In the genomic region with DNA sequence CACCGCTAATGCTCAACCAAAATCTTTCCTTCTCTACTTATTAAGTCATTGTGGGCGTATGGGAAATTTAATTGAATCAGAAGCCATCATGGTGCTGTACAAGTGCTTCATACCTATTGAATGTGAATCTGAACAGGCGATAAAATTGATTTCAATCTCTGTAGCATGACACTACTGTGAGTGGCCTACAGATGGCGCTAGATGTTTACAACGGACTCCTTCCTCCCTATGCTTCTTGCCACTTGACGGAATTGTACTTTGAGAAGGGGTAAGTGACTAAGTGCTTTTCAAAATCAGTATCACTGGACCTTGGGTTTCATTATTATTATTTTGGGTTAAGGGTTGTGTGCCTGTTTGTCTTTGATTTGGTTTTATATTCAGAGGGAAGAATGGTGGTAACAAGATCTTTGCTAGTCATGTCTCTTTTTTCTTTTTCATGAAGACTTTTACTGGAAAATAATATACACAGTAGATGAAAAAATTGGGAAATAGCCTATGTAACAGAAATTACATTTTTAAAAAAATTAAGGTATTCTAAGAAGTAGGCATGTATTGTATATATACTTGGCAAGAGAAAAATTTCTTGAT, we compare ENCODE assay signal across 8 cellular contexts. TPM values are rescaled to one million over a fixed set of nuclear protein-coding genes. Genes with fewer than 3 reads are reported as not detected.
DNase-seq lines count a peak whose midpoint lies in the region; ATAC-seq and TF ChIP-seq lines count a peak whose summit lies in the region.

No MANE protein-coding gene starts in this region.

- no peaks in the 10 kb centered on the region for H3K4me1 Mint-ChIP-seq in activated naive CD4-positive, alpha-beta T cell treated with anti-CD3 and anti-CD28 coated beads, Interleukin-2, amount 10 ng/mL, durations not matched to agents 7 days and 5 days

- in situ Hi-C loops in HAP-1 (cut with MboI; ENCODE audit: low sequenced_read_pairs) = no loop called here

- no peaks in the 10 kb centered on the region for H3K36me3 Mint-ChIP-seq in activated naive CD4-positive, alpha-beta T cell treated with anti-CD3 and anti-CD28 coated beads, Interleukin-2, amount 10 ng/mL, durations not matched to agents 7 days and 5 days

- H3K4me3 Mint-ChIP-seq in activated naive CD4-positive, alpha-beta T cell treated with anti-CD3 and anti-CD28 coated beads, Interleukin-2, amount 10 ng/mL, durations not matched to agents 7 days and 5 days = no peak overlapping the region

- H3K4me1 ChIP-seq in HAP-1 (no peaks in the 10 kb centered on the region), SK-N-SH (ENCODE audit: control insufficient read depth in 1 of 2, insufficient read depth in 2 of 2, low read depth in 1 of 2, low read length in 1 of 2) (no peaks in the 10 kb centered on the region)

- DNase-seq in DMS53 treated with DMSO at 0.1 percent for 48 hours (lab: John Stamatoyannopoulos, UW; ENCODE audit: unreplicated experiment) (peak; percentile 53), HAP-1 (ENCODE audit: low spot score in 2 of 2) (peak; percentile 71 to 81), NCI-H1092 (lab: John Stamatoyannopoulos, UW) (peak; percentile 43), SK-N-SH (peak; percentile 62), Right ventricle myocardium superior (no peak), retinal pigment epithelial cell (ENCODE audit: low read depth) (peak; percentile 21)
- peak; percentile 76 for DNase-seq in activated naive CD4-positive, alpha-beta T cell treated with anti-CD3 and anti-CD28 coated beads, Interleukin-2, amount 10 ng/mL, durations not matched to agents 7 days and 5 days

- WGBS in SK-N-SH (ENCODE audit: low lambda C conversion rate) = 13% methylated on average over 6 of the region's 6 CpGs

- H3K4me2 ChIP-seq in SK-N-SH = no peak overlapping the region

- H4K20me1 ChIP-seq in SK-N-SH (ENCODE audit: insufficient read depth) = no peaks in the 10 kb centered on the region

- intact Hi-C loops in Right ventricle myocardium superior (cut with DNase I) = loop anchor here (5.0 kb wide), 1 partner anchor 45 kb away; no protein-coding TSS in a partner anchor

- TF ChIP-seq EP300 in SK-N-SH (IDR thresholded peaks at IDR 0.05; ENCODE audit: borderline replicate concordance in 1 of 2, low read depth in 1 of 2, low read length in 1 of 2) = no peak

- CTCF ChIA-PET in SK-N-SH (lab: Yijun Ruan, JAX) = interaction anchor here (0.7 to 19.3 kb wide), 16 partner anchors 10 to 318 kb away, joined by 3 to 383 read pairs (median 4); partner anchors contain the start of gene CPNE4
- CTCF ChIA-PET in activated naive CD4-positive, alpha-beta T cell treated with anti-CD3 and anti-CD28 coated beads, Interleukin-2, amount 10 ng/mL, durations not matched to agents 7 days and 5 days (lab: Charles Lee) = interaction anchor here (0.6 to 8.0 kb wide), 5 partner anchors 10 to 289 kb away, joined by 3 to 61 read pairs (median 5); no protein-coding TSS in a partner anchor

- H3K9ac ChIP-seq in SK-N-SH = no peak overlapping the region

- TF ChIP-seq CTCF in SK-N-SH (IDR thresholded peaks at IDR 0.05) (peak; percentile 93), retinal pigment epithelial cell (conservative IDR thresholded peaks at IDR 0.05; ENCODE audit: low read depth, low read length) (peak; percentile 92)

- H3K79me2 ChIP-seq in SK-N-SH (ENCODE audit: insufficient read depth) = no peaks in the 10 kb centered on the region

- H3K4me3 ChIP-seq in HAP-1 (no peak overlapping the region), SK-N-SH (ENCODE audit: low read depth in 2 of 2, low read length in 1 of 2) (no peak overlapping the region; a peak in 1 of 4 replicates), retinal pigment epithelial cell (ENCODE audit: low read length) (no peak overlapping the region)

- POLR2A ChIA-PET in SK-N-SH (lab: Yijun Ruan, JAX) = no interaction called here

- H3K9me2 ChIP-seq in SK-N-SH = no peaks in the 10 kb centered on the region

- H3K27me3 ChIP-seq in HAP-1 (ENCODE audit: low read depth) (no peaks in the 10 kb centered on the region), SK-N-SH (ENCODE audit: insufficient read depth) (no peaks in the 10 kb centered on the region)

- H3K27ac Mint-ChIP-seq in activated naive CD4-positive, alpha-beta T cell treated with anti-CD3 and anti-CD28 coated beads, Interleukin-2, amount 10 ng/mL, durations not matched to agents 7 days and 5 days = no peak overlapping the region

- TF ChIP-seq RAD21 in SK-N-SH (IDR thresholded peaks at IDR 0.05; ENCODE audit: low read length) = peak; percentile 94

- H3K9me3 Mint-ChIP-seq in activated naive CD4-positive, alpha-beta T cell treated with anti-CD3 and anti-CD28 coated beads, Interleukin-2, amount 10 ng/mL, durations not matched to agents 7 days and 5 days = no peaks in the 10 kb centered on the region

- no peaks in the 10 kb centered on the region for H3F3A ChIP-seq in SK-N-SH (replicated peaks; ENCODE audit: insufficient read depth)

- H2AFZ ChIP-seq in SK-N-SH (ENCODE audit: low read depth) = no peak overlapping the region

- H3K9me3 ChIP-seq in HAP-1 (no peaks in the 10 kb centered on the region), SK-N-SH (no peaks in the 10 kb centered on the region)

- ATAC-seq in Right ventricle myocardium superior (ENCODE audit: poor library complexity) (peak; percentile 81), HG03460 (IDR thresholded peaks at IDR 0.05; ENCODE audit: unreplicated experiment) (no peak)

- no peak overlapping the region for H3K27ac ChIP-seq in SK-N-SH (ENCODE audit: low read depth in 2 of 2, low read length in 1 of 2)

- no peaks in the 10 kb centered on the region for H3K36me3 ChIP-seq in HAP-1 (replicated peaks)
- H3K36me3 ChIP-seq in SK-N-SH (replicated peaks in 1 of 2; ENCODE audit: control insufficient read depth in 1 of 2, insufficient read depth in 2 of 2, low read length in 1 of 2) = no peaks in the 10 kb centered on the region

- H3K27me3 Mint-ChIP-seq in activated naive CD4-positive, alpha-beta T cell treated with anti-CD3 and anti-CD28 coated beads, Interleukin-2, amount 10 ng/mL, durations not matched to agents 7 days and 5 days = peaks cover 12% of the 10 kb centered on the region

TF ChIP-seq in SK-N-SH, 30 proteins besides CTCF, POLR2A, EP300 and RAD21:
- TF ChIP-seq CHD2 (IDR thresholded peaks at IDR 0.05; ENCODE audit: low read length, partially characterized antibody) = no peak
- TF ChIP-seq RCOR1 (IDR thresholded peaks at IDR 0.05; ENCODE audit: low read length) = no peak
- TF ChIP-seq TCF12 (IDR thresholded peaks at IDR 0.05) = no peak
- TF ChIP-seq, protein P1, sequence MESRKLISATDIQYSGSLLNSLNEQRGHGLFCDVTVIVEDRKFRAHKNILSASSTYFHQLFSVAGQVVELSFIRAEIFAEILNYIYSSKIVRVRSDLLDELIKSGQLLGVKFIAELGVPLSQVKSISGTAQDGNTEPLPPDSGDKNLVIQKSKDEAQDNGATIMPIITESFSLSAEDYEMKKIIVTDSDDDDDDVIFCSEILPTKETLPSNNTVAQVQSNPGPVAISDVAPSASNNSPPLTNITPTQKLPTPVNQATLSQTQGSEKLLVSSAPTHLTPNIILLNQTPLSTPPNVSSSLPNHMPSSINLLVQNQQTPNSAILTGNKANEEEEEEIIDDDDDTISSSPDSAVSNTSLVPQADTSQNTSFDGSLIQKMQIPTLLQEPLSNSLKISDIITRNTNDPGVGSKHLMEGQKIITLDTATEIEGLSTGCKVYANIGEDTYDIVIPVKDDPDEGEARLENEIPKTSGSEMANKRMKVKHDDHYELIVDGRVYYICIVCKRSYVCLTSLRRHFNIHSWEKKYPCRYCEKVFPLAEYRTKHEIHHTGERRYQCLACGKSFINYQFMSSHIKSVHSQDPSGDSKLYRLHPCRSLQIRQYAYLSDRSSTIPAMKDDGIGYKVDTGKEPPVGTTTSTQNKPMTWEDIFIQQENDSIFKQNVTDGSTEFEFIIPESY (IDR thresholded peaks at IDR 0.05; ENCODE audit: borderline replicate concordance, low read depth) = no peak
- TF ChIP-seq SMC3 (IDR thresholded peaks at IDR 0.05; ENCODE audit: low read depth, low read length) = peak; percentile 92
- TF ChIP-seq TEAD4 (IDR thresholded peaks at IDR 0.05; ENCODE audit: borderline replicate concordance, insufficient read depth) = no peak
- TF ChIP-seq ELF1 (IDR thresholded peaks at IDR 0.05) = no peak
- TF ChIP-seq USF1 (IDR thresholded peaks at IDR 0.05; ENCODE audit: borderline replicate concordance, low read depth) = no peak
- TF ChIP-seq FOXJ3 (CRISPR knock-in tag; IDR thresholded peaks at IDR 0.05) = no peak
- no peak for TF ChIP-seq SIN3A (IDR thresholded peaks at IDR 0.05; ENCODE audit: borderline replicate concordance, low read depth, low read length)
- TF ChIP-seq GATA2 (CRISPR knock-in tag; IDR thresholded peaks at IDR 0.05) = peak; percentile 82
- TF ChIP-seq MAX (IDR thresholded peaks at IDR 0.05; ENCODE audit: low read depth) = no peak

RNA-seq across cellular contexts. Expression of gene ACP3, which starts 35.4 kb away (rescaled TPM):
- 0.19 and 0.30 TPM in 2 replicates for polyA plus RNA-seq in SK-N-SH (2012; rRNA removed)
- polyA plus RNA-seq in SK-N-SH (2012; cell fraction: cytosol; rRNA removed) = 0.31 and 0.34 TPM in 2 replicates
- 0.12 and 0.17 TPM in 2 replicates for polyA plus RNA-seq in SK-N-SH (2012; cell fraction: nucleus; rRNA removed)
- total RNA-seq in Right ventricle myocardium superior = 1.3 TPM
